In the genomic region with DNA sequence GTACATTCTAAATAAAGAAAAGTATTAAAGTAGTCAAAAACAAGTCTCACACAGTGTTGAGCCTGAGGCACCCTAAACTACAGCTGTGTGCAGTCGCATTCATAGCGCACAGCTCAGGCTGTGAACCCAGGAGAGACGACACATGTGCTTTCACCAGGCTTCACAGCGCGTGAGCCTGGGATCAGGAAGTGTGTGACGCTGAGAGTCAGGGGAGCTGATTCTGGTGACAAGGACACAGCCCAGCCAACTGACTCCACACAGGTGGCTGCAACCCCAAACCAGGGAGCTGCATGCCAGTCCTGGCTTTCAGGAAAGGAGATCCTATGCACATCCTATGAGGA, we compare ENCODE assay signal across 1 cellular context.
TF ChIP-seq lines count a peak whose summit lies in the region.

No MANE protein-coding gene starts in this region.

TF ChIP-seq in HepG2, 621 proteins besides CTCF, POLR2A, EP300 and RAD21:
- TF ChIP-seq HDAC1 (CRISPR knock-in tag; IDR thresholded peaks at IDR 0.05) (no peak), HNF4G (IDR thresholded peaks at IDR 0.05; ENCODE audit: borderline replicate concordance, low read depth, low read length) (no peak), HNF4G (CRISPR knock-in tag; IDR thresholded peaks at IDR 0.05; ENCODE audit: borderline replicate concordance, low read depth) (no peak), PCBP2 (optimal IDR thresholded peaks at IDR 0.05; ENCODE audit: low read depth, low read length, poor library complexity, severe bottlenecking) (no peak), GTF2F1 (IDR thresholded peaks at IDR 0.05; ENCODE audit: low read length) (no peak), ZNF839 (CRISPR knock-in tag; IDR thresholded peaks at IDR 0.05; ENCODE audit: borderline replicate concordance) (no peak), ZNF333 (CRISPR knock-in tag; IDR thresholded peaks at IDR 0.05; ENCODE audit: borderline replicate concordance) (no peak), RXRA (CRISPR knock-in tag; IDR thresholded peaks at IDR 0.05) (no peak), ZBTB3 (CRISPR knock-in tag; IDR thresholded peaks at IDR 0.05; ENCODE audit: borderline replicate concordance, low read depth) (no peak), SRSF9 (IDR thresholded peaks at IDR 0.05; ENCODE audit: borderline replicate concordance, insufficient read depth, low read depth, low read length, poor library complexity, severe bottlenecking) (no peak), IRF2 (CRISPR knock-in tag; IDR thresholded peaks at IDR 0.05) (no peak), ZNF138 (CRISPR knock-in tag; IDR thresholded peaks at IDR 0.05; ENCODE audit: low read depth) (no peak), FOXA1 (IDR thresholded peaks at IDR 0.05) (no peak), FOXA1 (CRISPR knock-in tag; IDR thresholded peaks at IDR 0.05) (no peak), ZNF577 (CRISPR knock-in tag; IDR thresholded peaks at IDR 0.05; ENCODE audit: borderline replicate concordance, low read depth) (no peak), ZFYVE20 (CRISPR knock-in tag; IDR thresholded peaks at IDR 0.05; ENCODE audit: borderline replicate concordance, low read depth) (no peak)
TF ChIP-seq in HepG2: peak in this region for 0.
